Comparison of ENCODE assay signal across 10 cellular contexts in genomic region chr19:54207193-54207592, GRCh38. TPM values are rescaled to one million over a fixed set of nuclear protein-coding genes. Genes with fewer than 3 reads are reported as not detected.
DNase-seq lines count a peak whose midpoint lies in the region; TF ChIP-seq lines count a peak whose summit lies in the region.
"Not testable (repeated sequence)": the region's sequence is repeated elsewhere in the genome, so short reads cannot be mapped to it uniquely, and the experiment has no call there.
"Had no signal": no experiment of that assay in that cellular context is flagged by ENCODE, and none has a peak within 500 bp of the region (broad histone marks: within the 10 kb centered on the region; RNA-seq: fewer than 3 reads in every experiment).

No MANE protein-coding gene starts in this region.

- peak overlapping the region; percentile 67 for H3K4me3 Mint-ChIP-seq in activated T-helper 2 cell treated with anti-CD3 and anti-CD28 coated beads, Interferon-gamma antibody, Interleukin-2, Interleukin-4, amounts not matched to agents 10 μg/mL and 5 μg/mL and 100 μg/mL, durations not matched to agents 14 hours and 24 hours and 36 hours (ENCODE audit: low read depth)

- H3K4me1 Mint-ChIP-seq in activated T-helper 2 cell treated with anti-CD3 and anti-CD28 coated beads, Interferon-gamma antibody, Interleukin-2, Interleukin-4, amounts not matched to agents 10 μg/mL and 5 μg/mL and 100 μg/mL, durations not matched to agents 14 hours and 24 hours and 36 hours (ENCODE audit: low read depth) = peaks cover 80% of the 10 kb centered on the region

- H3K27ac Mint-ChIP-seq in activated T-helper 2 cell treated with anti-CD3 and anti-CD28 coated beads, Interferon-gamma antibody, Interleukin-2, Interleukin-4, amounts not matched to agents 10 μg/mL and 5 μg/mL and 100 μg/mL, durations not matched to agents 14 hours and 24 hours and 36 hours = peak overlapping the region; percentile 92

- peaks cover 90% of the 10 kb centered on the region for H3K36me3 Mint-ChIP-seq in activated T-helper 2 cell treated with anti-CD3 and anti-CD28 coated beads, Interferon-gamma antibody, Interleukin-2, Interleukin-4, amounts not matched to agents 10 μg/mL and 5 μg/mL and 100 μg/mL, durations not matched to agents 14 hours and 24 hours and 36 hours (ENCODE audit: low read depth)

- peaks cover 10 to 78% (median 28%) of the 10 kb centered on the region in 4 donors for H3K4me1 ChIP-seq in Peyer's patch
- peaks cover 31 to 94% (median 79%) of the 10 kb centered on the region in 4 donors for H3K4me1 ChIP-seq in liver (ENCODE audit: control insufficient read depth in 4 of 4, insufficient read depth in 4 of 4, low read length in 3 of 4)
- peaks cover 0 to 81% (median 67%) of the 10 kb centered on the region in 4 donors for H3K4me1 ChIP-seq in sigmoid colon
- H3K4me1 ChIP-seq in vagina = peaks cover 73% of the 10 kb centered on the region

- not testable (repeated sequence) for TF ChIP-seq RAD21 in liver (IDR thresholded peaks at IDR 0.05)

- DNase-seq in Peyer's patch; activated T-helper 2 cell treated with anti-CD3 and anti-CD28 coated beads, Interferon-gamma antibody, Interleukin-2, Interleukin-4, amounts not matched to agents 10 μg/mL and 5 μg/mL and 100 μg/mL, durations not matched to agents 14 hours and 24 hours and 36 hours (ENCODE audit: low spot score); coronary artery (ENCODE audit: low spot score); sigmoid colon; vagina (ENCODE audit: extremely low spot score in 2 of 2): not testable (repeated sequence)

- not testable (repeated sequence) for TF ChIP-seq EP300 in sigmoid colon (IDR thresholded peaks at IDR 0.05)

- H3K27me3 ChIP-seq in Peyer's patch; liver (ENCODE audit: control insufficient read depth in 4 of 4, insufficient read depth in 4 of 4, low read length in 3 of 4); sigmoid colon; vagina: not testable (repeated sequence)

- H3K36me3 ChIP-seq in Peyer's patch (peaks cover 0 to 59% (median 0%) of the 10 kb centered on the region in 3 donors), liver (ENCODE audit: control insufficient read depth in 4 of 4, insufficient read depth in 3 of 4, low read depth in 1 of 4, low read length in 3 of 4) (peaks cover 20 to 46% (median 31%) of the 10 kb centered on the region in 4 donors), sigmoid colon (peaks cover 31 to 64% (median 45%) of the 10 kb centered on the region in 4 donors), vagina (peaks cover 0 to 62% of the 10 kb centered on the region in 2 donors)

- H3K27ac ChIP-seq in Peyer's patch (peak overlapping the region; percentile 32 to 87 (median 70)), coronary artery (peak overlapping the region; percentile 34 to 78), liver (ENCODE audit: low read depth in 1 of 2, low read length in 2 of 2) (peak overlapping the region; percentile 88 to 94), sigmoid colon (peak overlapping the region in 3 of 4 donors; percentile 39 to 66 (median 61)), vagina (peak overlapping the region; percentile 29)

- TF ChIP-seq POLR2A in Peyer's patch (IDR thresholded peaks at IDR 0.05); sigmoid colon (IDR thresholded peaks at IDR 0.05); vagina (IDR thresholded peaks at IDR 0.05): not testable (repeated sequence)

- intact Hi-C loops in activated T-helper 2 cell treated with anti-CD3 and anti-CD28 coated beads, Interferon-gamma antibody, Interleukin-2, Interleukin-4, amounts not matched to agents 10 μg/mL and 5 μg/mL and 100 μg/mL, durations not matched to agents 14 hours and 24 hours and 36 hours (cut with micrococcal nuclease) = loop anchor here (10.0 kb wide), 1 partner anchor 1048 kb away; the partner anchor contains the start of gene PPP6R1
- intact Hi-C loops in sigmoid colon (cut with DNase I) = loop anchor here (10.0 kb wide), 1 partner anchor 258 kb away; the partner anchor contains the start of gene LENG9
- intact Hi-C loops in vagina (cut with DNase I) = not testable (repeated sequence)

- H3K9ac ChIP-seq in liver (ENCODE audit: low read depth in 1 of 2, low read length in 2 of 2) = peak overlapping the region in 1 of 2 donors; percentile 36

- H3K27me3 Mint-ChIP-seq in activated T-helper 2 cell treated with anti-CD3 and anti-CD28 coated beads, Interferon-gamma antibody, Interleukin-2, Interleukin-4, amounts not matched to agents 10 μg/mL and 5 μg/mL and 100 μg/mL, durations not matched to agents 14 hours and 24 hours and 36 hours (ENCODE audit: low read depth) = not testable (repeated sequence)

- not testable (repeated sequence) for H3K9me3 ChIP-seq in Peyer's patch; liver (ENCODE audit: control insufficient read depth in 4 of 4, low read length in 3 of 4); sigmoid colon; vagina

- WGBS in liver = 79% methylated on average over 23 of the region's 23 CpGs
- WGBS in sigmoid colon, 2 donors = 71 to 77% methylated on average over 23 of the region's 23 CpGs

- not testable (repeated sequence) for TF ChIP-seq CTCF in Peyer's patch (IDR thresholded peaks at IDR 0.05); coronary artery (IDR thresholded peaks at IDR 0.05); liver (IDR thresholded peaks at IDR 0.05; ENCODE audit: low read depth, low read length, missing input control); sigmoid colon (IDR thresholded peaks at IDR 0.05); vagina (IDR thresholded peaks at IDR 0.05)

- H3K9me3 Mint-ChIP-seq in activated T-helper 2 cell treated with anti-CD3 and anti-CD28 coated beads, Interferon-gamma antibody, Interleukin-2, Interleukin-4, amounts not matched to agents 10 μg/mL and 5 μg/mL and 100 μg/mL, durations not matched to agents 14 hours and 24 hours and 36 hours = not testable (repeated sequence)

- H3K4me3 ChIP-seq in Peyer's patch = peak overlapping the region in 1 of 4 donors; percentile 11
- not testable (repeated sequence) for H3K4me3 ChIP-seq in coronary artery; liver (ENCODE audit: low read depth in 1 of 3, low read length in 3 of 3); sigmoid colon; vagina

RNA-seq across cellular contexts. Expression of gene RPS9, which starts 6.5 kb away (rescaled TPM):
- 1,000 to 10,000 TPM in 2 of 4 donors, 100 to 1,000 TPM in 2; 712 to 1,604 (median 941) TPM for total RNA-seq in Peyer's patch
- total RNA-seq in activated T-helper 2 cell treated with anti-CD3 and anti-CD28 coated beads, Interferon-gamma antibody, Interleukin-2, Interleukin-4, amounts not matched to agents 10 μg/mL and 5 μg/mL and 100 μg/mL, durations not matched to agents 14 hours and 24 hours and 36 hours = 1,460 and 1,467 TPM in 2 replicates
- 1,000 to 10,000 TPM in 1 of 2 donors, 100 to 1,000 TPM in 1; 745 to 1,462 TPM for total RNA-seq in liver
- polyA plus RNA-seq in liver = 1,000 to 10,000 TPM in 1 of 2 donors, 100 to 1,000 TPM in 1; 290 to 1,080 TPM
- total RNA-seq in sigmoid colon = 1,000 to 10,000 TPM; 2,139 to 2,970 (median 2,693) TPM
- polyA plus RNA-seq in sigmoid colon = 1,000 to 10,000 TPM; 3,254 to 5,599 (median 3,699) TPM
- total RNA-seq in vagina = 1,892 TPM

RNA-seq across cellular contexts. Expression of gene LILRB3, which starts 15.6 kb away (rescaled TPM):
- 10 to 100 TPM in 1 of 4 donors, 1 to 10 TPM in 2, not detected in 1; 3.1 to 16.5 (median 5.6) TPM for total RNA-seq in Peyer's patch
- total RNA-seq in activated T-helper 2 cell treated with anti-CD3 and anti-CD28 coated beads, Interferon-gamma antibody, Interleukin-2, Interleukin-4, amounts not matched to agents 10 μg/mL and 5 μg/mL and 100 μg/mL, durations not matched to agents 14 hours and 24 hours and 36 hours = 0.64 TPM in 1 of 2 replicates, not detected in the other
- 10 to 100 TPM in 1 of 2 donors, 1 to 10 TPM in 1; 2.5 to 10.5 TPM for total RNA-seq in liver
- polyA plus RNA-seq in liver = 1 to 10 TPM; 2.2 to 4.2 TPM
- 10 to 100 TPM; 12.5 to 19.3 (median 16.8) TPM for total RNA-seq in sigmoid colon
- 1 to 10 TPM; 4.2 to 7.2 (median 4.9) TPM for polyA plus RNA-seq in sigmoid colon
- total RNA-seq in vagina = 20.4 TPM
- total RNA-seq: bronchial epithelial cell, frontal cortex, GM23248, LHCN-M2 had no signal

RNA-seq across cellular contexts. Expression of gene TSEN34, which starts 16.1 kb away (rescaled TPM):
- total RNA-seq in Peyer's patch (10 to 100 TPM; 29.7 to 50.4 (median 42.2) TPM), liver (10 to 100 TPM; 21.8 to 37.9 TPM), sigmoid colon (10 to 100 TPM; 41.5 to 80.9 (median 53.2) TPM), vagina (52.3 TPM)
- total RNA-seq in activated T-helper 2 cell treated with anti-CD3 and anti-CD28 coated beads, Interferon-gamma antibody, Interleukin-2, Interleukin-4, amounts not matched to agents 10 μg/mL and 5 μg/mL and 100 μg/mL, durations not matched to agents 14 hours and 24 hours and 36 hours = 16.8 and 19.0 TPM in 2 replicates
- polyA plus RNA-seq in liver (10 to 100 TPM; 15.5 to 27.4 TPM), sigmoid colon (10 to 100 TPM; 47.3 to 61.9 (median 52.5) TPM)

RNA-seq across cellular contexts. Expression of gene MBOAT7, which starts 17.8 kb away (rescaled TPM):
- 100 to 1,000 TPM in 3 of 4 donors, 10 to 100 TPM in 1; 85.8 to 370 (median 245) TPM for total RNA-seq in Peyer's patch
- total RNA-seq in activated T-helper 2 cell treated with anti-CD3 and anti-CD28 coated beads, Interferon-gamma antibody, Interleukin-2, Interleukin-4, amounts not matched to agents 10 μg/mL and 5 μg/mL and 100 μg/mL, durations not matched to agents 14 hours and 24 hours and 36 hours = 311 and 318 TPM in 2 replicates
- total RNA-seq in liver = 10 to 100 TPM; 10.3 to 10.6 TPM
- 10 to 100 TPM; 19.3 to 31.5 TPM for polyA plus RNA-seq in liver
- 10 to 100 TPM; 20.1 to 49.7 (median 31.0) TPM for total RNA-seq in sigmoid colon
- 10 to 100 TPM; 15.0 to 79.7 (median 16.0) TPM for polyA plus RNA-seq in sigmoid colon
- total RNA-seq in vagina = 76.6 TPM

RNA-seq across cellular contexts. Expression of gene TMC4, which starts 34.2 kb away (rescaled TPM):
- total RNA-seq in Peyer's patch (100 to 1,000 TPM in 3 of 4 donors, 10 to 100 TPM in 1; 38.0 to 281 (median 232) TPM), liver (1 to 10 TPM in 1 of 2 donors, under 1 TPM in 1; 0.23 to 1.8 TPM), sigmoid colon (1 to 10 TPM in 1 of 4 donors, under 1 TPM in 1, not detected in 2; 0.66 to 1.4 TPM), vagina (22.3 TPM)
- 0.16 and 0.37 TPM in 2 replicates for total RNA-seq in activated T-helper 2 cell treated with anti-CD3 and anti-CD28 coated beads, Interferon-gamma antibody, Interleukin-2, Interleukin-4, amounts not matched to agents 10 μg/mL and 5 μg/mL and 100 μg/mL, durations not matched to agents 14 hours and 24 hours and 36 hours
- polyA plus RNA-seq in liver (1 to 10 TPM in 1 of 2 donors, under 1 TPM in 1; 0.92 to 2.4 TPM), sigmoid colon (10 to 100 TPM; 13.9 to 55.4 (median 25.2) TPM)
- total RNA-seq: frontal cortex, GM23248 had no signal

Comparison
In these comparisons a context has a peak if more than half of its experiments do, and no peak if none do; other contexts are left out.
1. H3K27ac ChIP-seq: peak in every context shown above with its lines; median percentile 91 in liver; 70 in Peyer's patch; 61 in sigmoid colon; 56 in coronary artery; 29 in vagina.